In the genomic region with DNA sequence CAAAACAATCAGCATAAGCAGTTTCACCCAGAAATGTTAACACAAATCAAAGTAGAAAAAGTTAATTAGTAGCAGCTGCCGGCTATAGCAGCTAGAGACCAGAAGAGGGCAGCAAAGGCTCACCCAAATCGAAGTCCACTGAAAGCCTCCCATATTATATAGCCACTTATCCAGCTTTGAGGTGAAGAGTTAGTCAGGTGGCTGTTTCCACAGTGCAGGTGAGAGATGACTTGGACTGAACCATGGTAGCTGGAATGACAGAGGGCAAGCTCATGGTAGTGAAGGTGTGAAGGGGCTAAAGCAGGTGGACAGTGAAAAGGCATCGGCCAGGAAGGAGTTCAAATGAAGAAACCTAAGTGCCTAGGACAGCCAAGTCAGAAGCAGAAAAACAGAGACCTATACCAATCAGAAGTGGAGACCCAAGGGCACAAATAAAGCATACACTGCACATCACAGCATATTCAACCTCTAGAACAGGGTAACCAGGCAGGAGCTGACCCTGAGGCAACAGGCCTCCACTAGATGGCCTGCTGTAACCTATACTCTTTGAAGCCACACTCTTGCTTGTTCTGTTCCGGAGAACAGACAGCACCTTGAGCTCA, we compare ENCODE assay signal across 8 cellular contexts. TPM values are rescaled to one million over a fixed set of nuclear protein-coding genes. Genes with fewer than 3 reads are reported as not detected.
A peak's percentile ranks its signal among the peaks of the same experiment; 100 is the strongest.
DNase-seq lines count a peak whose midpoint lies in the region; ATAC-seq, FAIRE-seq and TF ChIP-seq lines count a peak whose summit lies in the region.

No MANE protein-coding gene starts in this region.

- peak overlapping the region; percentile 69 for H3K27ac Mint-ChIP-seq in activated CD8-positive, alpha-beta T cell treated with anti-CD3 and anti-CD28 coated beads for 36 hours
- H3K27ac Mint-ChIP-seq in effector memory CD8-positive, alpha-beta T cell: peak overlapping the region; percentile 39 to 84

- H3K27ac ChIP-seq in mesenchymal stem cell (ENCODE audit: low read length, poor library complexity, severe bottlenecking): no peak overlapping the region

- FAIRE-seq in D721Med (lab: Jason Lieb, UNC): no peak

- H2BK15ac ChIP-seq in mesenchymal stem cell (ENCODE audit: low read depth, poor library complexity, severe bottlenecking): no peak overlapping the region

- no peak overlapping the region for H3K4me2 ChIP-seq in mesenchymal stem cell (ENCODE audit: low read length, poor library complexity, severe bottlenecking)

- no peak overlapping the region for H2BK120ac ChIP-seq in mesenchymal stem cell (ENCODE audit: low read depth, low read length)

- no peaks in the 10 kb centered on the region for H3K9me3 ChIP-seq in mesenchymal stem cell (ENCODE audit: control insufficient read depth, low read length)

- CTCF ChIA-PET in activated CD8-positive, alpha-beta T cell treated with anti-CD3 and anti-CD28 coated beads for 36 hours (lab: Charles Lee): interaction anchor here (0.6 to 9.7 kb wide), 56 partner anchors 8 to 674 kb away, joined by 3 to 296 read pairs (median 6); no protein-coding TSS in a partner anchor

- no peak overlapping the region for H3K4me3 ChIP-seq in mesenchymal stem cell (ENCODE audit: insufficient read depth in 1 of 2, low read depth in 1 of 2, low read length in 2 of 2)

- no peaks in the 10 kb centered on the region for H3K36me3 Mint-ChIP-seq in activated CD8-positive, alpha-beta T cell treated with anti-CD3 and anti-CD28 coated beads for 36 hours (ENCODE audit: low read depth)
- peaks cover 4% of the 10 kb centered on the region for H3K36me3 Mint-ChIP-seq in effector memory CD8-positive, alpha-beta T cell (ENCODE audit: insufficient read depth)

- intact Hi-C loops in activated CD8-positive, alpha-beta T cell treated with anti-CD3 and anti-CD28 coated beads for 36 hours (cut with micrococcal nuclease): loop anchor here (1.0 to 5.0 kb wide), 3 partner anchors 40 to 165 kb away; partner anchors contain the start of gene MELK
- intact Hi-C loops in posterior vena cava (cut with DNase I): loop anchor here (2.0 to 10.0 kb wide), 3 partner anchors 78 to 152 kb away; no protein-coding TSS in a partner anchor

- peak; percentile 53 for ATAC-seq in HG03045 (IDR thresholded peaks at IDR 0.05; ENCODE audit: unreplicated experiment)
- peak; percentile 93 for ATAC-seq in activated CD8-positive, alpha-beta T cell treated with anti-CD3 and anti-CD28 coated beads for 36 hours
- ATAC-seq in effector memory CD8-positive, alpha-beta T cell (replicated peaks): peak; percentile 93

- no peaks in the 10 kb centered on the region for H3K27me3 Mint-ChIP-seq in activated CD8-positive, alpha-beta T cell treated with anti-CD3 and anti-CD28 coated beads for 36 hours
- no peaks in the 10 kb centered on the region for H3K27me3 Mint-ChIP-seq in effector memory CD8-positive, alpha-beta T cell

- no peak overlapping the region for H2BK12ac ChIP-seq in mesenchymal stem cell (ENCODE audit: low read length in 2 of 2)

- WGBS in mesenchymal stem cell: 55% methylated on average over 3 of the region's 4 CpGs

- no peak overlapping the region for H3K18ac ChIP-seq in mesenchymal stem cell (ENCODE audit: low read depth in 1 of 2, low read length in 2 of 2)

- peaks cover 19% of the 10 kb centered on the region for H3K4me1 Mint-ChIP-seq in activated CD8-positive, alpha-beta T cell treated with anti-CD3 and anti-CD28 coated beads for 36 hours (ENCODE audit: low read depth)
- peaks cover 12 to 27% of the 10 kb centered on the region in 2 donors for H3K4me1 Mint-ChIP-seq in effector memory CD8-positive, alpha-beta T cell (ENCODE audit: low read depth in 2 of 2)

- no peak overlapping the region for H3K4me3 Mint-ChIP-seq in activated CD8-positive, alpha-beta T cell treated with anti-CD3 and anti-CD28 coated beads for 36 hours
- H3K4me3 Mint-ChIP-seq in effector memory CD8-positive, alpha-beta T cell: no peak overlapping the region

- H3K4ac ChIP-seq in mesenchymal stem cell (ENCODE audit: low read depth in 1 of 2, low read length in 2 of 2): no peak overlapping the region

- H3K27me3 ChIP-seq in mesenchymal stem cell (ENCODE audit: control insufficient read depth in 1 of 2, insufficient read depth in 1 of 2, low read length in 2 of 2): no peaks in the 10 kb centered on the region

- no peaks in the 10 kb centered on the region for H3K36me3 ChIP-seq in mesenchymal stem cell (ENCODE audit: control insufficient read depth in 1 of 2, insufficient read depth in 2 of 2, low read depth in 1 of 2, low read length in 2 of 2)

- peak; percentile 93 for TF ChIP-seq CTCF in D721Med (IDR thresholded peaks at IDR 0.05; ENCODE audit: insufficient read depth, missing control alignments)
- TF ChIP-seq CTCF in activated CD8-positive, alpha-beta T cell treated with anti-CD3 and anti-CD28 coated beads for 36 hours (IDR thresholded peaks at IDR 0.05): peak; percentile 93

- H2AK5ac ChIP-seq in mesenchymal stem cell (ENCODE audit: low read length, severe bottlenecking): no peak overlapping the region

- H3K9me3 Mint-ChIP-seq in activated CD8-positive, alpha-beta T cell treated with anti-CD3 and anti-CD28 coated beads for 36 hours: no peaks in the 10 kb centered on the region
- H3K9me3 Mint-ChIP-seq in effector memory CD8-positive, alpha-beta T cell: no peaks in the 10 kb centered on the region

- DNase-seq in D721Med (ENCODE audit: insufficient read length, low spot score) (no peak), NCI-H748 treated with DMSO at 0.1 percent for 48 hours (lab: John Stamatoyannopoulos, UW) (peak; percentile 86), mesenchymal stem cell (peak; percentile 65), posterior vena cava (ENCODE audit: low spot score) (no peak)
- DNase-seq in activated CD8-positive, alpha-beta T cell treated with anti-CD3 and anti-CD28 coated beads for 36 hours: peak; percentile 70
- DNase-seq in effector memory CD8-positive, alpha-beta T cell: peak; percentile 52 to 62 (median 55)
- DNase-seq in stimulated activated CD8-positive, alpha-beta memory T cell treated with anti-CD3 and anti-CD28 coated beads, Interleukin-4, amount 100 ng/mL, for 24 hours (ENCODE audit: low read depth): peak; percentile 28

- H2AFZ ChIP-seq in mesenchymal stem cell (ENCODE audit: low read depth, low read length): no peak overlapping the region

- H3K23ac ChIP-seq in mesenchymal stem cell (ENCODE audit: low read length in 2 of 2): no peak overlapping the region

- H3K4me1 ChIP-seq in mesenchymal stem cell (ENCODE audit: control insufficient read depth, insufficient read depth, low read depth, low read length): no peaks in the 10 kb centered on the region

- peaks cover 25% of the 10 kb centered on the region for H3K79me1 ChIP-seq in mesenchymal stem cell (replicated peaks; ENCODE audit: low read length, poor library complexity, severe bottlenecking)

- POLR2A ChIA-PET in activated CD8-positive, alpha-beta T cell treated with anti-CD3 and anti-CD28 coated beads for 36 hours (lab: Charles Lee): interaction anchor here (0.9 to 1.5 kb wide), 4 partner anchors 28 to 165 kb away, joined by 3 to 5 read pairs (median 4); no protein-coding TSS in a partner anchor

- H2BK5ac ChIP-seq in mesenchymal stem cell (ENCODE audit: low read depth, low read length, poor library complexity, severe bottlenecking): no peak overlapping the region

- H3K14ac ChIP-seq in mesenchymal stem cell (ENCODE audit: low read length in 2 of 2): no peak overlapping the region

- no peak overlapping the region for H4K91ac ChIP-seq in mesenchymal stem cell (ENCODE audit: low read length)

- no peak overlapping the region for H4K8ac ChIP-seq in mesenchymal stem cell (ENCODE audit: low read length)

- peak overlapping the region; percentile 72 for H3K9ac ChIP-seq in mesenchymal stem cell (ENCODE audit: low read length)

RNA-seq across cellular contexts. Expression of gene RNF38, which starts 7.2 kb away (rescaled TPM):
- 10 to 100 TPM; 33.7 to 36.4 TPM for total RNA-seq in activated CD8-positive, alpha-beta T cell treated with anti-CD3 and anti-CD28 coated beads for 36 hours
- 15.0 TPM for polyA plus RNA-seq in mesenchymal stem cell (2013, experiment 1 of 2)
- polyA plus RNA-seq in mesenchymal stem cell (2013, experiment 2 of 2): 14.1 TPM
- 10 to 100 TPM; 42.0 to 54.7 TPM for total RNA-seq in posterior vena cava

Comparison
In these comparisons a context has a peak if more than half of its experiments do, and no peak if none do; other contexts are left out.
1. DNase-seq: peak in NCI-H748 treated with DMSO at 0.1 percent for 48 hours (single experiment), activated CD8-positive, alpha-beta T cell treated with anti-CD3 and anti-CD28 coated beads for 36 hours (single experiment), effector memory CD8-positive, alpha-beta T cell (3 of 3), mesenchymal stem cell (single experiment) and stimulated activated CD8-positive, alpha-beta memory T cell treated with anti-CD3 and anti-CD28 coated beads, Interleukin-4, amount 100 ng/mL, for 24 hours (single experiment); none in D721Med (single experiment) and posterior vena cava (single experiment).
2. Peak in every context shown above with its lines, with median percentiles within 50 percentile points of each other: ATAC-seq.